Comparison of ENCODE assay signal across 8 cellular contexts in the genomic region with DNA sequence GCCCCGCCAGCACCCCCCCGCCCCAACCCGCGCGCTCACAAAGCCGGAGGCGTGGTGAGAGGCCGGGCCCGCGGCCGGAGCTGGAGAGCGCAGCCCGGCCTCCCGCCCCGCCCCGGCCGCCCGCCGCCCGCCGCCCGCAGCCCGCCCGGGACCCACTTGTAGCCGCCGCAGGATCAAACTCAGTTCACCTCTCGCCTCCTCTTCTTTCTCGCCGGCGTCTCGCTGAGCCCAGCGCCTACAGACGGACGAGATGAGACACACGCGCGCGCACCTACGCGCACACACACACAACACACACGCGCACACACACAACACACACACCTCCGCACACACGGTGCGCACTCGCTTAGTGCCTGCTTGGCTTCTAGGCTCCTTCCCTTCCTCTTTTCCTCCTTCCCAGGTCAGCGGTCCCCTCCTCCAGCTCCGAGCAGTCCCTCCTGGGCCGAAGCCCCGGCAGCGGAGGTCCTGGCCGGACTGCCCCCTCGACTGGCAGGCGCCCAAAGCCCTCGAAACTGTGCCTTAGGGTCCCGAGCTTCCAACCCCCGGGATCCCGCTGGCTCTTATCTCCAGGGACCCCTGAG. TPM values are rescaled to one million over a fixed set of nuclear protein-coding genes. Genes with fewer than 3 reads are reported as not detected.
A peak's percentile ranks its signal among the peaks of the same experiment; 100 is the strongest.
DNase-seq lines count a peak whose midpoint lies in the region; ATAC-seq and TF ChIP-seq lines count a peak whose summit lies in the region.

No MANE protein-coding gene starts in this region.

- H3K4me3 ChIP-seq in NB4 (ENCODE audit: low read depth, low read length) (no peak overlapping the region), ascending aorta (peak overlapping the region; percentile 52 to 72), iPS-15b (ENCODE audit: low read depth, low read length) (peak overlapping the region; percentile 79), gastrocnemius medialis (peak overlapping the region; percentile 52 to 66 (median 54))

- ATAC-seq in gastrocnemius medialis = peak in 1 of 2 donors; percentile 10

- H3K4me1 ChIP-seq in ascending aorta (peaks cover 11 to 33% of the 10 kb centered on the region in 2 donors), iPS-15b (ENCODE audit: control insufficient read depth, insufficient read depth, low read length) (peaks cover 3% of the 10 kb centered on the region), gastrocnemius medialis (peaks cover 43 to 55% of the 10 kb centered on the region in 2 donors)

- no peak for TF ChIP-seq POLR2A in NB4 (IDR thresholded peaks at IDR 0.05; ENCODE audit: extremely low read depth, insufficient read length)
- TF ChIP-seq POLR2A in gastrocnemius medialis (IDR thresholded peaks at IDR 0.05) = no peak

- H3K27ac ChIP-seq in ascending aorta (no peak overlapping the region), gastrocnemius medialis (no peak overlapping the region)

- H3K36me3 ChIP-seq in ascending aorta = no peaks in the 10 kb centered on the region
- H3K36me3 ChIP-seq in iPS-15b (ENCODE audit: control insufficient read depth, insufficient read depth, low read length) = no peaks in the 10 kb centered on the region
- H3K36me3 ChIP-seq in gastrocnemius medialis = no peaks in the 10 kb centered on the region

- H3K27me3 ChIP-seq in ascending aorta (no peaks in the 10 kb centered on the region), iPS-15b (ENCODE audit: control insufficient read depth, insufficient read depth, low read length) (peaks cover 69% of the 10 kb centered on the region), gastrocnemius medialis (peaks cover 43 to 48% (median 45%) of the 10 kb centered on the region in 3 donors)

- in situ Hi-C loops in gastrocnemius medialis (cut with MboI; ENCODE audit: low sequenced_read_pairs in 4 of 4) = no loop called here

- peak; percentile 19 for DNase-seq in DMS114 treated with DMSO at 0.1 percent for 48 hours (lab: John Stamatoyannopoulos, UW; ENCODE audit: unreplicated experiment)
- DNase-seq in NB4 (ENCODE audit: low read depth) = peak; percentile 63
- peak in 1 of 2 donors; percentile 72 for DNase-seq in ascending aorta (ENCODE audit: low spot score in 2 of 2)
- DNase-seq in gastrocnemius medialis = peak in 1 of 2 donors; percentile 21
- DNase-seq in SIG-M5 treated with dmso at 0.1 percent for 504 hours (lab: John Stamatoyannopoulos, UW; ENCODE audit: unreplicated experiment) = no peak
- DNase-seq in inferior parietal cortex (ENCODE audit: extremely low spot score) = no peak
- DNase-seq in T1000 (lab: John Stamatoyannopoulos, UW) = no peak

- no peak for TF ChIP-seq CTCF in NB4 (IDR thresholded peaks at IDR 0.05; ENCODE audit: low read depth, low read length)
- TF ChIP-seq CTCF in ascending aorta (IDR thresholded peaks at IDR 0.05) = no peak
- TF ChIP-seq CTCF in gastrocnemius medialis (IDR thresholded peaks at IDR 0.05 in 4 of 5, conservative IDR thresholded peaks at IDR 0.05 in 1 of 5) = no peak

- intact Hi-C loops in ascending aorta (cut with DNase I) = loop anchor here (5.0 to 10.0 kb wide), 6 partner anchors 267 to 1847 kb away; partner anchors contain the start of genes FAM136A and ZNF638
- intact Hi-C loops in gastrocnemius medialis (cut with DNase I; ENCODE audit: low total_unique reads) = loop anchor here (1.0 to 10.0 kb wide), 4 partner anchors 12 to 694 kb away; partner anchors contain the start of gene DYSF

- no peak overlapping the region for H3K9ac ChIP-seq in iPS-15b (ENCODE audit: low read depth, low read length)

- H3K9me3 ChIP-seq in ascending aorta = no peaks in the 10 kb centered on the region
- H3K9me3 ChIP-seq in iPS-15b (ENCODE audit: control insufficient read depth, insufficient read depth, low read length) = no peaks in the 10 kb centered on the region
- H3K9me3 ChIP-seq in gastrocnemius medialis = no peaks in the 10 kb centered on the region

RNA-seq across cellular contexts. Expression of gene CYP26B1, which starts 1.4 kb away (rescaled TPM):
- 18.6 TPM for total RNA-seq in ascending aorta
- 1 to 10 TPM; 1.8 to 4.8 (median 2.3) TPM for total RNA-seq in gastrocnemius medialis

Comparison
In these comparisons a context has a peak if more than half of its experiments do, and no peak if none do; other contexts are left out.
1. DNase-seq: peak in DMS114 treated with DMSO at 0.1 percent for 48 hours (single experiment) and NB4 (single experiment); none in SIG-M5 treated with dmso at 0.1 percent for 504 hours (single experiment), inferior parietal cortex (single experiment) and T1000 (single experiment).